ENCODE assay signal across 10 cellular contexts in the genomic region with DNA sequence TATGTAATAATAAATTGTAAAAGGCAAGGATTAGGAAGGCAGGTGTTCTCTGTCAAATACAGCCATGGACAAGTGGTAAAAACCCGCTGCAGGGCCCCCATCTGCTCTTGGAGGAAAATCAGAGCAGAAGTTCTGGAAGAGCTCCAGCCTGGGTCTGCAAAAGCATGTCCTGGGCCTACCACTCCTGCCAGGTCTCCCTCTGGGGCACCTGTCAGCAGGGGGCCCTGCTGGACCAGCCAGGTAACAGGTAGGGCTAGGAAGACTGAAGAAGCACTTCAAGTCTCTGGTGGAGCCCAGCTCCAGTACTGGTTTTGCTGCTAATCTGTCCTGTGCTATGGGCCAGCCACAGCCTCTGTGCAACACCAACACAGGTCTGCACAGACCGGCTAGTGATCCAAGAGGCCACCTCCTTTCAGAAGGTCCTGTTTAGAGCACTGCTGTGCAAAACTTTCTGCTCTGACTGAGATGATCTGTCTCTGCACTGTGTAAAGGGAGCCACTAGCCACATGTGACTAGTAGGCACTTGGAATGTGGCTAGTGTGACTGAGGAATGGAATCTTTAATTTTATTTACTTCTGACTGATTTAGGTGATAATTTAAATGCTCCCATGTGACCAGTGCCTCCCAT. TPM values are rescaled to one million over a fixed set of nuclear protein-coding genes. Genes with fewer than 3 reads are reported as not detected.
DNase-seq lines count a peak whose midpoint lies in the region; TF ChIP-seq lines count a peak whose summit lies in the region.
"Had no signal": no experiment of that assay in that cellular context is flagged by ENCODE, and none has a peak within 500 bp of the region (broad histone marks: within the 10 kb centered on the region; RNA-seq: fewer than 3 reads in every experiment).

No MANE protein-coding gene starts in this region.

- H3K27ac ChIP-seq in KMS-11 (peak overlapping the region; percentile 79; the same call in 1 of the 2 replicates), stomach (peak overlapping the region; percentile 21 to 74 (median 59)), esophagus squamous epithelium (peak overlapping the region in 1 of 4 donors; percentile 12)
- H3K27ac ChIP-seq in effector memory CD4-positive, alpha-beta T cell (ENCODE audit: insufficient read depth, low read length, poor library complexity, severe bottlenecking), result no peak overlapping the region

- peaks cover 9% of the 10 kb centered on the region for H3K36me3 Mint-ChIP-seq in activated T-cell treated with anti-CD3 and anti-CD28 coated beads, Interleukin-2, amount 50 U/mL, for 24 hours (ENCODE audit: low read depth)
- H3K36me3 Mint-ChIP-seq: memory B cell had no signal

- intact Hi-C loops in stomach (cut with DNase I; ENCODE audit: low total_unique reads), result no loop called here
- intact Hi-C loops in esophagus squamous epithelium (cut with DNase I), result no loop called here

- no peak overlapping the region for H2AFZ ChIP-seq in KMS-11 (ENCODE audit: low read depth)

- H3K4me2 ChIP-seq in KMS-11, result peak overlapping the region; percentile 83

- no peak for TF ChIP-seq POLR2A in stomach (IDR thresholded peaks at IDR 0.05)
- no peak for TF ChIP-seq POLR2A in esophagus squamous epithelium (IDR thresholded peaks at IDR 0.05)

- TF ChIP-seq CTCF in KMS-11 (conservative IDR thresholded peaks at IDR 0.05; ENCODE audit: low read depth, low read length) (no peak), epithelial cell of proximal tubule (conservative IDR thresholded peaks at IDR 0.05; ENCODE audit: low read depth, low read length) (peak; percentile 27), stomach (IDR thresholded peaks at IDR 0.05) (no peak), esophagus squamous epithelium (IDR thresholded peaks at IDR 0.05) (peak in 2 of 6 experiments; percentile 4 to 16)

- no peaks in the 10 kb centered on the region for H4K20me1 ChIP-seq in KMS-11 (ENCODE audit: insufficient read depth)

- H3K36me3 ChIP-seq in KMS-11 (ENCODE audit: insufficient read depth) (no peaks in the 10 kb centered on the region), stomach (peaks cover 0 to 38% (median 23%) of the 10 kb centered on the region in 4 donors), esophagus squamous epithelium (peaks cover 0 to 33% (median 0%) of the 10 kb centered on the region in 3 donors)
- H3K36me3 ChIP-seq in effector memory CD4-positive, alpha-beta T cell (ENCODE audit: control insufficient read depth, insufficient read depth, low read length), result no peaks in the 10 kb centered on the region

- no peaks in the 10 kb centered on the region for H3K9me3 Mint-ChIP-seq in activated T-cell treated with anti-CD3 and anti-CD28 coated beads, Interleukin-2, amount 50 U/mL, for 24 hours
- H3K9me3 Mint-ChIP-seq: memory B cell; T-helper 1 cell treated with Interleukin-12 subunit alpha and Interleukin-12 subunit beta and Interleukin-4 antibody, amounts not matched to agents 30 μg/mL and 1 μg/mL, for 36 hours had no signal

- H3K4me1 Mint-ChIP-seq in activated T-cell treated with anti-CD3 and anti-CD28 coated beads, Interleukin-2, amount 50 U/mL, for 24 hours (ENCODE audit: low read depth), result peaks cover 15% of the 10 kb centered on the region
- H3K4me1 Mint-ChIP-seq: memory B cell had no signal

- WGBS in stomach, 5 donors, result 37 to 47% (median 42%) methylated on average over 2 of the region's 2 CpGs
- 19 to 67% methylated on average over 2 of the region's 2 CpGs for WGBS in esophagus squamous epithelium, 2 donors

- H3K9ac ChIP-seq in KMS-11, result no peak overlapping the region

- DNase-seq in activated T-cell treated with anti-CD3 and anti-CD28 coated beads, Interleukin-2, amount 50 U/mL, for 1 hour, result peak; percentile 17
- DNase-seq in activated T-cell treated with anti-CD3 and anti-CD28 coated beads, Interleukin-2, amount 50 U/mL, for 24 hours, result no peak
- DNase-seq in epithelial cell of proximal tubule (ENCODE audit: low read depth), result no peak
- DNase-seq in stomach, result peak; percentile 59
- DNase-seq in effector memory CD4-positive, alpha-beta T cell, result no peak
- no peak for DNase-seq in GF-D8 (lab: John Stamatoyannopoulos, UW)
- no peak for DNase-seq in esophagus squamous epithelium (lab: John Stamatoyannopoulos, UW)

- H3K9me3 ChIP-seq in stomach (no peaks in the 10 kb centered on the region), esophagus squamous epithelium (no peaks in the 10 kb centered on the region)
- no peaks in the 10 kb centered on the region for H3K9me3 ChIP-seq in effector memory CD4-positive, alpha-beta T cell (ENCODE audit: control insufficient read depth, low read length)

- no peak overlapping the region for H3K27ac Mint-ChIP-seq in activated T-cell treated with anti-CD3 and anti-CD28 coated beads, Interleukin-2, amount 50 U/mL, for 24 hours
- H3K27ac Mint-ChIP-seq: memory B cell; T-helper 1 cell treated with Interleukin-12 subunit alpha and Interleukin-12 subunit beta and Interleukin-4 antibody, amounts not matched to agents 30 μg/mL and 1 μg/mL, for 36 hours had no signal

- H3K4me3 ChIP-seq in KMS-11 (IDR thresholded peaks at IDR 0.05; ENCODE audit: insufficient read depth, low read depth, low read length), result no peak overlapping the region
- no peak overlapping the region for H3K4me3 ChIP-seq in epithelial cell of proximal tubule (ENCODE audit: low read depth, low read length)
- no peak overlapping the region for H3K4me3 ChIP-seq in stomach
- no peak overlapping the region for H3K4me3 ChIP-seq in effector memory CD4-positive, alpha-beta T cell (ENCODE audit: insufficient read depth, low read depth, low read length, poor library complexity, severe bottlenecking)
- H3K4me3 ChIP-seq in esophagus squamous epithelium, result no peak overlapping the region

- H3K27me3 ChIP-seq in KMS-11 (ENCODE audit: insufficient read depth, low read depth), result no peaks in the 10 kb centered on the region
- H3K27me3 ChIP-seq in stomach, result no peaks in the 10 kb centered on the region
- no peaks in the 10 kb centered on the region for H3K27me3 ChIP-seq in effector memory CD4-positive, alpha-beta T cell (replicated peaks; ENCODE audit: control insufficient read depth, insufficient read depth, low read length, poor library complexity, severe bottlenecking)
- H3K27me3 ChIP-seq in esophagus squamous epithelium, result no peaks in the 10 kb centered on the region

- no peaks in the 10 kb centered on the region for H3K27me3 Mint-ChIP-seq in activated T-cell treated with anti-CD3 and anti-CD28 coated beads, Interleukin-2, amount 50 U/mL, for 24 hours
- H3K27me3 Mint-ChIP-seq: memory B cell had no signal

- TF ChIP-seq EP300 in stomach (IDR thresholded peaks at IDR 0.05), result no peak

- H3K4me3 Mint-ChIP-seq in activated T-cell treated with anti-CD3 and anti-CD28 coated beads, Interleukin-2, amount 50 U/mL, for 24 hours, result no peak overlapping the region
- H3K4me3 Mint-ChIP-seq: memory B cell; T-helper 1 cell treated with Interleukin-12 subunit alpha and Interleukin-12 subunit beta and Interleukin-4 antibody, amounts not matched to agents 30 μg/mL and 1 μg/mL, for 36 hours had no signal

- H3K79me2 ChIP-seq in KMS-11 (ENCODE audit: insufficient read depth, low read depth), result no peaks in the 10 kb centered on the region; the same call in 1 of the 2 replicates

- H3K4me1 ChIP-seq in KMS-11 (ENCODE audit: low read depth, poor library complexity, severe bottlenecking) (peaks cover 69% of the 10 kb centered on the region), stomach (peaks cover 61 to 90% (median 76%) of the 10 kb centered on the region in 4 donors), esophagus squamous epithelium (peaks cover 4 to 74% (median 20%) of the 10 kb centered on the region in 3 donors)
- no peaks in the 10 kb centered on the region for H3K4me1 ChIP-seq in effector memory CD4-positive, alpha-beta T cell (ENCODE audit: control insufficient read depth, insufficient read depth, low read length, poor library complexity, severe bottlenecking)

RNA-seq across cellular contexts. Expression of a gene that starts 30.2 kb away (rescaled TPM):
- total RNA-seq in epithelial cell of proximal tubule (73.1 and 77.5 TPM in 2 replicates), stomach (100 to 1,000 TPM; 125 to 456 (median 251) TPM), esophagus squamous epithelium (100 to 1,000 TPM in 1 of 4 donors, 10 to 100 TPM in 3; 61.4 to 128 (median 72.7) TPM)
- polyA plus RNA-seq in stomach, result 10 to 100 TPM; 34.4 to 79.6 (median 74.6) TPM

RNA-seq across cellular contexts. Expression of a gene that starts 47.9 kb away (rescaled TPM):
- total RNA-seq in epithelial cell of proximal tubule (not detected in 2 replicates), stomach (not detected), esophagus squamous epithelium (not detected)
- not detected for polyA plus RNA-seq in stomach

Comparison
In these comparisons a context has a peak if more than half of its experiments do, and no peak if none do; other contexts are left out.
1. DNase-seq: peak in activated T-cell treated with anti-CD3 and anti-CD28 coated beads, Interleukin-2, amount 50 U/mL, for 1 hour (single experiment) and stomach (single experiment); none in activated T-cell treated with anti-CD3 and anti-CD28 coated beads, Interleukin-2, amount 50 U/mL, for 24 hours (single experiment), epithelial cell of proximal tubule (single experiment), effector memory CD4-positive, alpha-beta T cell (0 of 3), GF-D8 (single experiment) and esophagus squamous epithelium (single experiment).